Comparison of ENCODE assay signal across 24 cellular contexts in the genomic region with DNA sequence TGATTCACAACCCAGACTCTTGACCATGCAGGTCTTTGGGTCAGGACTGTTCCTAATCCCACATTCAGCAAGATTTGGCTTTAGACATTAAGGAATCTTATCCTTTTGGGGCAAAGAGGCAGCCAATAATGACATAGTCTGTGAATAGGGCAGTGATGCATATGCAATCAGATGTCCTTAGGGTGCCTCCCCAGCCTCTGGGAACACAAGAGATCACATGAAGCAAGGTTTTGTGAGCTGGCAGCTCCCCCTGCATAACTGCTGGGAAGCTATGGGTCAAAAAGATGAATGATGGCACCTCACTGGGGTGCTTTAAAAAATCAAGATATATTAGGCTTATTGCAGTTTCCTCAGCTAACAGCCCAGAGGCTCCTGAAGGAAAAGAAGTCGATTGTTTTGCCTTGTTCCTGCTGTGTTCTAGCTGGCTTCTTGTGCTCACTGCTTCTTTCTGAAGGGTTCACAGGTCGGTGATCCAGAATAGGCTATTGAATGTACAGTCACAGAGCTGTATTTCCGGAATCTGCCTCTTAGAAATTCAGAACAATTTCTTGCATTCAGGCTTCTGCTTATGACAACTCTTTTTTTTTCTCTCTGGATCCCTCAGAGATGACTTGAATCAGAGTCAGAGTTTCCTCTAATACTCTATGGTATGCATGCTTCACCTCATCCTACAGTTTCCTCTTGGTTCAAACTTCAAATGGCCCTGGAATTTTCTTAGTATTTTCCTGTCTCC. TPM values are rescaled to one million over a fixed set of nuclear protein-coding genes. Genes with fewer than 3 reads are reported as not detected.
DNase-seq lines count a peak whose midpoint lies in the region; ATAC-seq and TF ChIP-seq lines count a peak whose summit lies in the region.
"Had no signal": no experiment of that assay in that cellular context is flagged by ENCODE, and none has a peak within 500 bp of the region (broad histone marks: within the 10 kb centered on the region; RNA-seq: fewer than 3 reads in every experiment).

No MANE protein-coding gene starts in this region.

- no peaks in the 10 kb centered on the region for H3K9me3 ChIP-seq in right atrium auricular region
- H3K9me3 ChIP-seq: body of pancreas, prostate gland, spleen had no signal

- in situ Hi-C loops in G401 (cut with HindIII; ENCODE audit: low sequenced_read_pairs) = no loop called here

- H3K4me3 ChIP-seq in right atrium auricular region = no peak overlapping the region
- H3K4me3 ChIP-seq in choroid plexus epithelial cell (ENCODE audit: low read depth, low read length) = no peak overlapping the region
- H3K4me3 ChIP-seq: body of pancreas, prostate gland, spleen had no signal

- no peak for TF ChIP-seq CTCF in right atrium auricular region (IDR thresholded peaks at IDR 0.05)
- TF ChIP-seq CTCF in choroid plexus epithelial cell (conservative IDR thresholded peaks at IDR 0.05; ENCODE audit: low read depth, low read length) = no peak

- no peaks in the 10 kb centered on the region for H3K27me3 ChIP-seq in right atrium auricular region
- H3K27me3 ChIP-seq: body of pancreas had no signal

- ATAC-seq in left ventricle myocardium superior (peak; percentile 40), GM21619 (IDR thresholded peaks at IDR 0.05; ENCODE audit: unreplicated experiment) (no peak)

- H3K27ac ChIP-seq in right atrium auricular region = no peak overlapping the region
- H3K27ac ChIP-seq: body of pancreas, C4-2B, prostate gland, spleen, WERI-Rb-1 had no signal

- no peaks in the 10 kb centered on the region for H3K36me3 ChIP-seq in right atrium auricular region
- H3K36me3 ChIP-seq: prostate gland, spleen, WERI-Rb-1 had no signal

- no peaks in the 10 kb centered on the region for H3K4me1 ChIP-seq in right atrium auricular region
- H3K4me1 ChIP-seq: prostate gland had no signal

- intact Hi-C loops in left ventricle myocardium superior (cut with micrococcal nuclease) = no loop called here

- DNase-seq in left ventricle myocardium superior = no peak
- DNase-seq in right atrium auricular region (ENCODE audit: low spot score) = no peak
- DNase-seq in choroid plexus epithelial cell (ENCODE audit: low read depth) = peak; percentile 37
- DNase-seq in iris pigment epithelial cell (ENCODE audit: low read depth) = peak; percentile 30
- DNase-seq in DMS153 treated with DMSO at 0.1 percent for 48 hours (lab: John Stamatoyannopoulos, UW; ENCODE audit: unreplicated experiment) = no peak
- DNase-seq in NCI-H524 treated with DMSO at 0.1 percent for 48 hours (lab: John Stamatoyannopoulos, UW) = no peak
- DNase-seq in G401 (ENCODE audit: low spot score) = no peak
- DNase-seq: activated CD4-positive, alpha-beta memory T cell treated with anti-CD3 and anti-CD28 coated beads for 36 hours; activated T-cell treated with anti-CD3 and anti-CD28 coated beads, Interleukin-2, amount 50 U/mL, for 1 hour; body of pancreas; GOT3; KBM-7; kidney glomerular epithelial cell; NCI-H1048; NCI-H510A; nephron progenitor cell; Right ventricle myocardium superior; spleen; WERI-Rb-1 had no signal

RNA-seq across cellular contexts. Expression of gene INSC, which starts 31.7 kb away (rescaled TPM):
- 0.40 TPM for total RNA-seq in left ventricle myocardium superior
- 1 to 10 TPM in 1 of 2 donors, not detected in 1; 1.0 TPM for total RNA-seq in right atrium auricular region
- total RNA-seq in G401 (2014; rRNA removed; shearing (Covaris generic)) = not detected in 2 replicates
- total RNA-seq: A172, mesothelial cell of epicardium had no signal

Comparison
In these comparisons a context has a peak if more than half of its experiments do, and no peak if none do; other contexts are left out.
1. DNase-seq: peak in choroid plexus epithelial cell (single experiment) and iris pigment epithelial cell (single experiment); none in left ventricle myocardium superior (single experiment), right atrium auricular region (single experiment), DMS153 treated with DMSO at 0.1 percent for 48 hours (single experiment), NCI-H524 treated with DMSO at 0.1 percent for 48 hours (single experiment) and G401 (single experiment).